ENCODE assay signal across 8 cellular contexts in the genomic region with DNA sequence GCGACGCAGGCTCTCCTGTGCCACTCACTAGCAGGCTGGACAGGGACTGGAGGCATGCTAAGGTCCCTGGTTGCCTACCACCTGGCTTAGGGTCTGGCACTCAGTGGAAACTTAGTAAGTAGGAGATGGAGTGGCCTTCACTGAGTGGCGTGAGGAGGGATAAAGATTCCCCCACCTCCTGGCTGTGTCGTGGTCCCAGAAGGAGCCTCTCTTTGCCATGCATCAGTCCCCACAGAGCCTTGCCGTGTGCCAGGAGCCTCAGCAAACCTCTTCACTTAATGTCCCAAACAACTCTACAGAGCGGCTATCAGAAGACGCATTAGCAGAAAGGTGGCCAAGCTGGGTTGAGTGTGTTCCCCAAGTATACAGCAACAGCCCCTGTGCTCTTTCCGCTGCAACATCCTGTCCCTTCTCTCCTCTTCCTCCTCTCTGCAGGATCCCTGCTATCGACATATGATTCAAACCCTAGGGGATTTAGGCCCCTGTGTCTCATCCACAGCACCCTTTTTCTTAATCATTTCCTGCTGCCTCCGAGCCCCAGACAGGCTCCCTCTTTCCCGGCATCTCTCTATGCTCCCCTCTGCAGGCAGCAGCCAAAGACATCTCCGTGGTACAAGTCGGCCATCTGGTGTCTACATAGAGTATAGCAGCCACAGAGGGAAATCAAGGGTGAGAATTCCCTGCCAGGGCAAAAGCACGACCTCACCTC.
DNase-seq lines count a peak whose midpoint lies in the region; ATAC-seq and TF ChIP-seq lines count a peak whose summit lies in the region.

No MANE protein-coding gene starts in this region.

- H3K27me3 ChIP-seq in mammary epithelial cell (ENCODE audit: insufficient read depth, low read length) = no peaks in the 10 kb centered on the region

- WGBS in mammary epithelial cell (ENCODE audit: low coverage, missing lambda C conversion rate) = 34% methylated on average over 11 of the region's 14 CpGs

- no peak for ATAC-seq in HG02678 (IDR thresholded peaks at IDR 0.05; ENCODE audit: unreplicated experiment)

- H3K27ac ChIP-seq in mammary epithelial cell (ENCODE audit: insufficient read depth, low read depth, low read length) = no peak overlapping the region

- peaks cover 5% of the 10 kb centered on the region for H3K4me1 ChIP-seq in mammary epithelial cell (ENCODE audit: insufficient read depth, low read length)

- in situ Hi-C loops in mammary epithelial cell (cut with MboI; ENCODE audit: low sequenced_read_pairs in 2 of 2) = loop anchor here in 1 of 2 donors (5.0 kb wide), 1 partner anchor 107 kb away; no protein-coding TSS in a partner anchor

- H2AFZ ChIP-seq in mammary epithelial cell (ENCODE audit: low read depth, low read length) = no peak overlapping the region

- BruUV-seq in mammary epithelial cell (replicated peaks; lab: Mats Ljungman, UMichigan) = no TSS peak

- DNase-seq in ELR (ENCODE audit: low read depth) (peak; percentile 91), SHP77 treated with DMSO at 0.1 percent for 48 hours (lab: John Stamatoyannopoulos, UW) (peak; percentile 17), mammary epithelial cell (peak; percentile 57), kidney tubule cell (ENCODE audit: low spot score) (peak; percentile 78), mesenteric fat pad (ENCODE audit: low spot score) (no peak)
- DNase-seq in stimulated activated CD4-positive, alpha-beta T cell treated with anti-CD3 and anti-CD28 coated beads, TNF-alpha, amount 100 ng/mL, for 48 hours (ENCODE audit: low read depth in 3 of 3) = peak; percentile 7 to 26 (median 20)

- TF ChIP-seq RAD21 in Ishikawa (IDR thresholded peaks at IDR 0.05; ENCODE audit: low read depth) = peak; percentile 84

- CTCF ChIA-PET in mammary epithelial cell (lab: Charles Lee; ENCODE audit: low non-redundant PET) = interaction anchor here (0.6 kb wide), 1 partner anchor 12 kb away, joined by 3 read pairs; no protein-coding TSS in a partner anchor

- H3K9ac ChIP-seq in mammary epithelial cell (ENCODE audit: insufficient read depth, low read length) = no peak overlapping the region

- H3K9me3 ChIP-seq in mammary epithelial cell (replicated peaks; ENCODE audit: insufficient read depth, low read length) = no peaks in the 10 kb centered on the region

- intact Hi-C loops in mammary epithelial cell (cut with micrococcal nuclease) = loop anchor here (1.0 kb wide), 4 partner anchors 108 to 301 kb away; no protein-coding TSS in a partner anchor

- H3K36me3 ChIP-seq in mammary epithelial cell (ENCODE audit: insufficient read depth, low read length) = no peaks in the 10 kb centered on the region

- H3K4me3 ChIP-seq in mammary epithelial cell (replicated peaks in 1 of 3; ENCODE audit: insufficient read depth in 1 of 3, low read depth in 2 of 3, low read length in 3 of 3) = no peak overlapping the region

- no peak overlapping the region for H3K4me2 ChIP-seq in mammary epithelial cell (ENCODE audit: insufficient read depth, low read depth, low read length)

- H3K79me2 ChIP-seq in mammary epithelial cell (ENCODE audit: insufficient read depth, low read length) = no peaks in the 10 kb centered on the region

- TF ChIP-seq CTCF in mammary epithelial cell (conservative IDR thresholded peaks at IDR 0.05 in 1 of 2, IDR thresholded peaks at IDR 0.05 in 1 of 2; ENCODE audit: extremely low read depth in 1 of 2, insufficient read depth in 1 of 2, low read depth in 1 of 2, low read length in 2 of 2) = peak; percentile 86 to 92

- dilution Hi-C loops in mammary epithelial cell (cut with HindIII; ENCODE audit: low sequenced_read_pairs) = loop anchor here (25.0 kb wide), 1 partner anchor 278 kb away; no protein-coding TSS in a partner anchor

- TF ChIP-seq EP300 in Ishikawa (IDR thresholded peaks at IDR 0.05; ENCODE audit: borderline replicate concordance) = no peak

- H4K20me1 ChIP-seq in mammary epithelial cell (ENCODE audit: insufficient read depth, low read length) = no peaks in the 10 kb centered on the region

TF ChIP-seq in Ishikawa, 13 proteins besides CTCF, POLR2A, EP300 and RAD21:
- TF ChIP-seq CEBPB (IDR thresholded peaks at IDR 0.05) (no peak), USF1 (IDR thresholded peaks at IDR 0.05) (no peak), CREB1 (IDR thresholded peaks at IDR 0.05; ENCODE audit: low read depth) (no peak), NFIC (IDR thresholded peaks at IDR 0.05) (no peak), YY1 (IDR thresholded peaks at IDR 0.05; ENCODE audit: low read depth) (no peak)
- TF ChIP-seq, protein P1, sequence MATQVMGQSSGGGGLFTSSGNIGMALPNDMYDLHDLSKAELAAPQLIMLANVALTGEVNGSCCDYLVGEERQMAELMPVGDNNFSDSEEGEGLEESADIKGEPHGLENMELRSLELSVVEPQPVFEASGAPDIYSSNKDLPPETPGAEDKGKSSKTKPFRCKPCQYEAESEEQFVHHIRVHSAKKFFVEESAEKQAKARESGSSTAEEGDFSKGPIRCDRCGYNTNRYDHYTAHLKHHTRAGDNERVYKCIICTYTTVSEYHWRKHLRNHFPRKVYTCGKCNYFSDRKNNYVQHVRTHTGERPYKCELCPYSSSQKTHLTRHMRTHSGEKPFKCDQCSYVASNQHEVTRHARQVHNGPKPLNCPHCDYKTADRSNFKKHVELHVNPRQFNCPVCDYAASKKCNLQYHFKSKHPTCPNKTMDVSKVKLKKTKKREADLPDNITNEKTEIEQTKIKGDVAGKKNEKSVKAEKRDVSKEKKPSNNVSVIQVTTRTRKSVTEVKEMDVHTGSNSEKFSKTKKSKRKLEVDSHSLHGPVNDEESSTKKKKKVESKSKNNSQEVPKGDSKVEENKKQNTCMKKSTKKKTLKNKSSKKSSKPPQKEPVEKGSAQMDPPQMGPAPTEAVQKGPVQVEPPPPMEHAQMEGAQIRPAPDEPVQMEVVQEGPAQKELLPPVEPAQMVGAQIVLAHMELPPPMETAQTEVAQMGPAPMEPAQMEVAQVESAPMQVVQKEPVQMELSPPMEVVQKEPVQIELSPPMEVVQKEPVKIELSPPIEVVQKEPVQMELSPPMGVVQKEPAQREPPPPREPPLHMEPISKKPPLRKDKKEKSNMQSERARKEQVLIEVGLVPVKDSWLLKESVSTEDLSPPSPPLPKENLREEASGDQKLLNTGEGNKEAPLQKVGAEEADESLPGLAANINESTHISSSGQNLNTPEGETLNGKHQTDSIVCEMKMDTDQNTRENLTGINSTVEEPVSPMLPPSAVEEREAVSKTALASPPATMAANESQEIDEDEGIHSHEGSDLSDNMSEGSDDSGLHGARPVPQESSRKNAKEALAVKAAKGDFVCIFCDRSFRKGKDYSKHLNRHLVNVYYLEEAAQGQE (IDR thresholded peaks at IDR 0.05; ENCODE audit: low read depth) = no peak
